Comparison of ENCODE assay signal across 24 cellular contexts in the genomic region with DNA sequence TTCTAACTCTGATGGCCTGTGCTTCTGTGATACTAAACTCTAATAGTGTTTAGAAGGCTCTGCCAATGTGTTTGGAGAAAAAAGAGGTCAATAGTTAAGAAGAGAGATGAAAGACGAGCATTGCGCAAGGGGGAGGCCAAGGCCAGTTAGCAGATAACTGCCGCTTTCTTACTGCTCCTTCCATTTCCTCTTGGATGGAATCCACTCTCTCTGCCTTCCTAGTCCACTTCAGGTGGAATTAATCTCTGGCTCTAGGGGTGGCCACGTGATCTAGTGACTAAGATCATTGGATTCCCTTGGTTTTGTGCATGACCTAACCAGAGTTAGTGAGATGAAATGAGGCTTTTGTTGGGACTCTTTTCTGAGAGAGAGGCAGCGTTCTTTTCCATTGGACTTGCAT.
DNase-seq lines count a peak whose midpoint lies in the region; ATAC-seq, FAIRE-seq and TF ChIP-seq lines count a peak whose summit lies in the region.
"Had no signal": no experiment of that assay in that cellular context is flagged by ENCODE, and none has a peak within 500 bp of the region (broad histone marks: within the 10 kb centered on the region; RNA-seq: fewer than 3 reads in every experiment).

No MANE protein-coding gene starts in this region.

- H3K36me3 ChIP-seq in mucosa of descending colon (ENCODE audit: low read depth): no peaks in the 10 kb centered on the region
- H3K36me3 ChIP-seq: left ventricle myocardium inferior, sigmoid colon, upper lobe of left lung had no signal

- FAIRE-seq in H54 (lab: Jason Lieb, UNC): no peak

- no peak for TF ChIP-seq CTCF in mucosa of descending colon (IDR thresholded peaks at IDR 0.05)

- H3K9me3 ChIP-seq in mucosa of descending colon: no peaks in the 10 kb centered on the region
- H3K9me3 ChIP-seq: upper lobe of left lung had no signal

- in situ Hi-C loops in ACHN (cut with HindIII; ENCODE audit: low pct_ligation_motif_present, low pct_unique_long_range_greater_than_20kb, low sequenced_read_pairs): no loop called here

- DNase-seq in ACHN: peak; percentile 47
- peak; percentile 14 for DNase-seq in H54 (ENCODE audit: insufficient read length, low spot score)
- DNase-seq in SW480 (ENCODE audit: low spot score): peak; percentile 18
- DNase-seq in mucosa of descending colon: no peak
- DNase-seq in DMS114 treated with DMSO at 0.1 percent for 48 hours (lab: John Stamatoyannopoulos, UW; ENCODE audit: unreplicated experiment): no peak
- no peak for DNase-seq in ecto neural progenitor cell (ENCODE audit: low spot score)
- DNase-seq: activated naive CD4-positive, alpha-beta T cell treated with Interleukin-2 at 50 U/mL for 16 hours; activated T-cell treated with anti-CD3 and anti-CD28 coated beads, Interleukin-2, amount 50 U/mL, for 4 hours; amygdala; CD4-positive, CD25-positive, alpha-beta regulatory T cell; DMS153; GF-D8; head of caudate nucleus; Kasumi-1; left ventricle myocardium inferior; NCI-H1092 treated with DMSO at 0.1 percent for 48 hours; NCI-H774; OCI-M1; Right ventricle myocardium superior; sigmoid colon; SW 1271; upper lobe of left lung had no signal

- no peak for TF ChIP-seq POLR2A in H54 (IDR thresholded peaks at IDR 0.05; ENCODE audit: low read depth, low read length)

- peak; percentile 43 for ATAC-seq in mucosa of descending colon
- no peak for ATAC-seq in HG02642 (IDR thresholded peaks at IDR 0.05; ENCODE audit: poor library complexity, unreplicated experiment)
- ATAC-seq: activated CD4-positive, CD25-positive, alpha-beta regulatory T cell treated with anti-CD3 and anti-CD28 coated beads, Interleukin-2, amount 50 U/mL, for 24 hours; activated T-cell treated with anti-CD3 and anti-CD28 coated beads, Interleukin-2, amount 50 U/mL, for 4 hours had no signal

- intact Hi-C loops in mucosa of descending colon (cut with DNase I, micrococcal nuclease): no loop called here

- H3K4me3 ChIP-seq in mucosa of descending colon: no peak overlapping the region
- H3K4me3 ChIP-seq: left ventricle myocardium inferior, sigmoid colon, upper lobe of left lung had no signal

- no peaks in the 10 kb centered on the region for H3K4me1 ChIP-seq in mucosa of descending colon (ENCODE audit: low read depth)
- H3K4me1 ChIP-seq: left ventricle myocardium inferior, upper lobe of left lung had no signal

Comparison
In these comparisons a context has a peak if more than half of its experiments do, and no peak if none do; other contexts are left out.
1. DNase-seq: peak in ACHN (single experiment), H54 (single experiment) and SW480 (single experiment); none in mucosa of descending colon (0 of 3), DMS114 treated with DMSO at 0.1 percent for 48 hours (single experiment) and ecto neural progenitor cell (single experiment).